20 cellular contexts compared by ENCODE assay signal in the genomic region with DNA sequence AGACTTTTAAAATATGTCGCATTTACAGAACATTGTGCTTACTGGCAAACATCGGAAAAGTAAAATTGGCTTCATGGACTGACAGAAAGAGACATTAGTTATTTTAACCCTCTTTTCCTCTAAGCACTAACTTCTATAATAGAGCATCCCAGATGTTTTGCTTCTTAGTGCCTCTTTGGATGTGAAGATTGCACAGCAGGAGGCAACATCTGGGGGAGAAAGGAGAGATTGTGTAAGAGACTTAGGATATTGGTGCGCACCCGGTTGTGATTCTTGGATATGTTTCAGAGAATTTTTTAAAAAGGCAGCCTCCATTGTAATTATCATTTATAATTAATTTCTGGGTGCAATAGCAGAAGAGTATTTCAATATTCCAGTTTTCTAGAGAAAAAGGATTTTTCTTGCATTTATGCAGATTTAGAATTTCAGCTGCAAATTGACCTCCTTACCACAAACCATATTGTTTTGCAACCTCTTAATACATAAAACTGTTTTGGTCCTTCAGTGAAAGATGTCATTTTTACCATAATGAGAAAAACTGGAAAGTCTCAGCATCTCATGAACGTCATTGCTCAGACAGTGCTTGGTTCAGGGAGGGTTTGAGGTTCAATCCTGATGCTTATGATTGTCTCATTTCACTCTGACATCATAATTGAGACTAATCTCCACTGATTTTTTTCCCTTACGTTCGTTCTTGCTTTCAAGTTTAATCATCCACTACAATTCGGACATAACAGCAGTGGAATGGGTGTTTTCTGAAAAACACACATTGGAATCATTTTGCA.
"Had no signal": no experiment of that assay in that cellular context is flagged by ENCODE, and none has a peak within 500 bp of the region (broad histone marks: within the 10 kb centered on the region; RNA-seq: fewer than 3 reads in every experiment).

No MANE protein-coding gene starts in this region.

- H3K27ac Mint-ChIP-seq: immature natural killer cell; nephron; stimulated activated effector memory CD8-positive, alpha-beta T cell treated with anti-CD3 and anti-CD28 coated beads, Interleukin-12 subunit alpha, Interleukin-12 subunit beta, amount 100 ng/mL, for 72 hours had no signal

- H3K36me3 ChIP-seq: cardiac muscle cell, colonic mucosa, left lung, neutrophil, tibial artery, upper lobe of right lung, vagina had no signal

- ATAC-seq: left lung; stimulated activated effector memory CD8-positive, alpha-beta T cell treated with anti-CD3 and anti-CD28 coated beads, Interleukin-12 subunit alpha, Interleukin-12 subunit beta, amount 100 ng/mL, for 72 hours; stimulated activated naive CD8-positive, alpha-beta T cell treated with anti-CD3 and anti-CD28 coated beads, Interleukin-15, Interleukin-2, amounts not matched to agents 100 U/mL and 50 U/mL, for 24 hours; upper lobe of right lung had no signal

- H3K9me3 ChIP-seq: colonic mucosa, left lung, neutrophil, tibial artery, upper lobe of right lung, vagina had no signal

- H3K27ac ChIP-seq: cardiac muscle cell, colonic mucosa, left lung, neutrophil, tibial artery, upper lobe of right lung, vagina had no signal

- H3K36me3 Mint-ChIP-seq: immature natural killer cell; stimulated activated effector memory CD8-positive, alpha-beta T cell treated with anti-CD3 and anti-CD28 coated beads, Interleukin-12 subunit alpha, Interleukin-12 subunit beta, amount 100 ng/mL, for 72 hours had no signal

- H3K9me3 Mint-ChIP-seq: stimulated activated effector memory CD8-positive, alpha-beta T cell treated with anti-CD3 and anti-CD28 coated beads, Interleukin-12 subunit alpha, Interleukin-12 subunit beta, amount 100 ng/mL, for 72 hours had no signal

- H3K27me3 ChIP-seq: cardiac muscle cell, colonic mucosa, left lung, neutrophil, tibial artery, upper lobe of right lung, vagina had no signal

- H3K4me1 Mint-ChIP-seq: immature natural killer cell; stimulated activated effector memory CD8-positive, alpha-beta T cell treated with anti-CD3 and anti-CD28 coated beads, Interleukin-12 subunit alpha, Interleukin-12 subunit beta, amount 100 ng/mL, for 72 hours had no signal

- H3K4me3 Mint-ChIP-seq: immature natural killer cell; nephron; stimulated activated effector memory CD8-positive, alpha-beta T cell treated with anti-CD3 and anti-CD28 coated beads, Interleukin-12 subunit alpha, Interleukin-12 subunit beta, amount 100 ng/mL, for 72 hours had no signal

- H3K4me3 ChIP-seq: cardiac muscle cell, colonic mucosa, left lung, lung, smooth muscle cell, tibial artery, upper lobe of right lung, vagina had no signal

- DNase-seq: cerebellar nuclear complex; colonic mucosa; dermis blood vessel endothelial cell; immature natural killer cell; left lung; mesenchymal stem cell; midbrain; posterior cingulate gyrus; stimulated activated CD4-positive, alpha-beta T cell treated with anti-CD3 and anti-CD28 coated beads, Interleukin-4, amount 100 ng/mL, for 1 hour; stimulated activated CD8-positive, alpha-beta memory T cell treated with anti-CD3 and anti-CD28 coated beads, Interleukin-4, amount 100 ng/mL, for 48 hours; stimulated activated naive CD8-positive, alpha-beta T cell treated with anti-CD3 and anti-CD28 coated beads, Interleukin-15, Interleukin-2, amounts not matched to agents 100 U/mL and 50 U/mL, for 24 hours; tibial artery; upper lobe of right lung had no signal

- H3K4me1 ChIP-seq: colonic mucosa, left lung, tibial artery, upper lobe of right lung, vagina had no signal
